ENCODE assay signal across 19 cellular contexts in the genomic region with DNA sequence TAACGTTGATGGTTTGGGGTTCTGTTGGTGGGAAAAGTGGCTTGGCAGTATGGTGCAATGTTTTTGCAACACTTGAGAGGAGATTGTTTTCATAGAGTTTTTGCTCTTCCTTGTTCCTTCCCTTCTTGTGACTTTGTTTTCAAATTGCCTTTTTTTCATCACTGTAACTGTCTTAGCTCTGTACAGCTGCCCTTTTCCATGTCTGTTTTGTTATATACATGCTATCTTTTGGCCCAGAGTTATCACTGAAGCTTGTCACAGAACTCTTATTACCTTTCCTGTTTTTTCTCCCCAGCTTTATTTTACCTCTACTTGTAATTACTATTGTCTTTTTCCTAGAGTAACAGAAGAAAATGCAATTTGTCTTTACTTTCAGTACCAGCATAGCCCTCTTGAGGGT.
DNase-seq lines count a peak whose midpoint lies in the region; FAIRE-seq and TF ChIP-seq lines count a peak whose summit lies in the region.
"Had no signal": no experiment of that assay in that cellular context is flagged by ENCODE, and none has a peak within 500 bp of the region (broad histone marks: within the 10 kb centered on the region; RNA-seq: fewer than 3 reads in every experiment).

No MANE protein-coding gene starts in this region.

- H4K91ac ChIP-seq in H1 (replicated peaks; ENCODE audit: insufficient read length, low read length): no peak overlapping the region

- FAIRE-seq in H1 (lab: Jason Lieb, UNC): peak; percentile 13
- FAIRE-seq: A204.1, GM18507 had no signal

- no peak overlapping the region for H2BK5ac ChIP-seq in H1 (ENCODE audit: low read depth, low read length)

- H3K14ac ChIP-seq in H1 (ENCODE audit: insufficient read length): no peak overlapping the region

- no peak overlapping the region for H2BK12ac ChIP-seq in H1 (ENCODE audit: low read depth, low read length)

- POLR2A ChIA-PET in H1 (lab: Charles Lee; ENCODE audit: partially characterized antibody): no interaction called here

- no peak overlapping the region for H2BK120ac ChIP-seq in H1 (replicated peaks; ENCODE audit: low read depth, low read length)

- no peak overlapping the region for H4K5ac ChIP-seq in H1 (ENCODE audit: insufficient read length, low read depth, low read length)

- no peak for TF ChIP-seq RAD21 in H1 (IDR thresholded peaks at IDR 0.05 in 1 of 2, conservative IDR thresholded peaks at IDR 0.05 in 1 of 2; ENCODE audit: low read depth in 2 of 2, low read length in 2 of 2)

- no peak overlapping the region for H3K9ac ChIP-seq in H1 (replicated peaks in 1 of 4; ENCODE audit: extremely low read depth in 1 of 4, low read depth in 3 of 4, low read length in 3 of 4)
- H3K9ac ChIP-seq: KMS-11 had no signal

- no peak overlapping the region for H3K4me3 ChIP-seq in NB4 (ENCODE audit: low read depth, low read length)
- H3K4me3 ChIP-seq in H1 (ENCODE audit: extremely low read depth in 1 of 4, insufficient read depth in 2 of 4, low read depth in 3 of 4, low read length in 4 of 4): no peak overlapping the region
- no peak overlapping the region for H3K4me3 ChIP-seq in osteoblast (ENCODE audit: insufficient read depth, low read length)
- H3K4me3 ChIP-seq: SJCRH30 had no signal

- 100% methylated on average over 1 of the region's 1 CpG; no CpG with 5 or more reads in 1 of the 2 experiments for WGBS in H1 (ENCODE audit: extremely low coverage in 1 of 2, insufficient coverage in 1 of 2, insufficient read length in 1 of 2, insufficient replicate concordance in 2 of 2, low coverage in 1 of 2, low lambda C conversion rate in 2 of 2, missing lambda C conversion rate in 1 of 2), 2 experiments

- TF ChIP-seq EP300 in H1 (IDR thresholded peaks at IDR 0.05; ENCODE audit: borderline replicate concordance in 1 of 2, low read depth in 2 of 2, low read length in 2 of 2): no peak

- H3K79me2 ChIP-seq in H1 (ENCODE audit: control insufficient read depth in 1 of 2, insufficient read depth in 2 of 2, low read length in 2 of 2) (peaks cover 0 to under 1% of the 10 kb centered on the region in 2 experiments; a peak in 1 of 4 replicates), osteoblast (ENCODE audit: insufficient read depth, low read length) (peaks cover 8% of the 10 kb centered on the region)

- H3K36me3 ChIP-seq in H1 (ENCODE audit: control insufficient read depth in 2 of 4, insufficient read depth in 4 of 4, low read length in 3 of 4) (no peaks in the 10 kb centered on the region), osteoblast (ENCODE audit: insufficient read depth, low read length) (no peaks in the 10 kb centered on the region)
- H3K36me3 ChIP-seq: SJCRH30 had no signal

- H3K9me3 ChIP-seq in H1 (ENCODE audit: insufficient read depth in 2 of 2, low read depth in 1 of 2, low read length in 1 of 2) (no peaks in the 10 kb centered on the region), osteoblast (ENCODE audit: low read depth, low read length) (no peaks in the 10 kb centered on the region)
- H3K9me3 ChIP-seq: SJCRH30 had no signal

- H2AFZ ChIP-seq in H1 (ENCODE audit: low read length): no peak overlapping the region
- H2AFZ ChIP-seq in osteoblast (ENCODE audit: low read length): no peak overlapping the region

- H3K27me3 ChIP-seq in H1 (replicated peaks in 1 of 4; ENCODE audit: control insufficient read depth in 3 of 4, extremely low read depth in 1 of 4, insufficient read depth in 3 of 4, low read length in 3 of 4): no peaks in the 10 kb centered on the region
- H3K27me3 ChIP-seq in osteoblast (ENCODE audit: insufficient read depth, low read length): no peaks in the 10 kb centered on the region
- H3K27me3 ChIP-seq: SJCRH30 had no signal

- H3K4me1 ChIP-seq in H1 (replicated peaks in 1 of 4; ENCODE audit: control insufficient read depth in 3 of 4, insufficient read depth in 4 of 4, low read length in 3 of 4) (no peaks in the 10 kb centered on the region), osteoblast (ENCODE audit: insufficient read depth, low read length) (no peaks in the 10 kb centered on the region)
- H3K4me1 ChIP-seq: SJCRH30 had no signal

- no peak overlapping the region for H3K56ac ChIP-seq in H1 (replicated peaks; ENCODE audit: insufficient read length, low read depth, low read length)

- TF ChIP-seq CTCF in NB4 (IDR thresholded peaks at IDR 0.05; ENCODE audit: low read depth, low read length): no peak
- TF ChIP-seq CTCF in H1 (IDR thresholded peaks at IDR 0.05; ENCODE audit: control extremely low read depth in 1 of 3, insufficient read depth in 1 of 3, low read depth in 1 of 3, low read length in 3 of 3): no peak
- TF ChIP-seq CTCF in osteoblast (IDR thresholded peaks at IDR 0.05; ENCODE audit: extremely low read depth, low read depth, low read length): no peak

- no peak overlapping the region for H3K4ac ChIP-seq in H1 (replicated peaks; ENCODE audit: insufficient read length, low read depth, low read length)

- H2BK20ac ChIP-seq in H1 (ENCODE audit: low read length): no peak overlapping the region

- no peak overlapping the region for H2BK15ac ChIP-seq in H1 (ENCODE audit: low read length)

- H2AK5ac ChIP-seq in H1 (ENCODE audit: low read depth, low read length): no peak overlapping the region

- H3K27ac ChIP-seq in H1 (ENCODE audit: low read depth, low read length) (no peak overlapping the region), osteoblast (ENCODE audit: low read depth, low read length) (no peak overlapping the region)
- H3K27ac ChIP-seq: KMS-11, SJCRH30 had no signal

- H3K23ac ChIP-seq in H1 (ENCODE audit: insufficient read length): no peak overlapping the region

- no peak overlapping the region for H4K8ac ChIP-seq in H1 (ENCODE audit: extremely low read depth, insufficient read depth, low read length)

- TF ChIP-seq POLR2A in NB4 (IDR thresholded peaks at IDR 0.05; ENCODE audit: extremely low read depth, insufficient read length): no peak
- no peak for TF ChIP-seq POLR2A in H1 (IDR thresholded peaks at IDR 0.05; ENCODE audit: control extremely low read depth in 1 of 2, low read depth in 2 of 2, low read length in 2 of 2)

- H3K23me2 ChIP-seq in H1 (ENCODE audit: low read depth, low read length): no peaks in the 10 kb centered on the region

- H3K4me2 ChIP-seq in H1 (ENCODE audit: insufficient read depth in 1 of 2, low read depth in 2 of 2, low read length in 2 of 2) (no peak overlapping the region), osteoblast (ENCODE audit: insufficient read depth, low read length) (no peak overlapping the region)
- H3K4me2 ChIP-seq: KMS-11 had no signal

- peak; percentile 83 for DNase-seq in GF-D8 (lab: John Stamatoyannopoulos, UW)
- peak; percentile 39 for DNase-seq in NB4 (ENCODE audit: low read depth)
- DNase-seq in H1 (ENCODE audit: low read depth in 1 of 2, low spot score in 2 of 2): no peak
- peak; percentile 43 for DNase-seq in osteoblast (ENCODE audit: insufficient read length, low spot score, missing footprints)
- DNase-seq in DMS153 treated with DMSO at 0.1 percent for 48 hours (lab: John Stamatoyannopoulos, UW; ENCODE audit: unreplicated experiment): no peak
- DNase-seq in NCI-H2171 treated with DMSO at 0.1 percent for 48 hours (lab: John Stamatoyannopoulos, UW): no peak
- DNase-seq in GM03348 (ENCODE audit: low spot score): no peak
- DNase-seq: CD4-positive, alpha-beta T cell; DMS153; GOT3; NCI-H1417 treated with DMSO at 0.1 percent for 48 hours; NCI-H1930; NCI-H345; NCI-H524 treated with DMSO at 0.1 percent for 48 hours; SJCRH30; SW 1271 had no signal

- H4K20me1 ChIP-seq in H1 (replicated peaks in 1 of 2; ENCODE audit: control insufficient read depth in 1 of 2, insufficient read depth in 2 of 2, low read length in 2 of 2) (no peaks in the 10 kb centered on the region), osteoblast (ENCODE audit: insufficient read depth, low read length) (no peaks in the 10 kb centered on the region)

- no peak overlapping the region for H3K18ac ChIP-seq in H1 (ENCODE audit: extremely low read depth, low read length)

- CTCF ChIA-PET in H1 (lab: Charles Lee; ENCODE audit: partially characterized antibody): interaction anchor here (1.7 kb wide), 1 partner anchor 52 kb away, joined by 4 read pairs; no protein-coding TSS in a partner anchor

- H3K79me1 ChIP-seq in H1 (ENCODE audit: low read depth, low read length): no peaks in the 10 kb centered on the region; the same call in 1 of the 2 replicates

TF ChIP-seq in H1, 55 proteins besides CTCF, POLR2A, EP300 and RAD21 (continues in another document):
- no peak for TF ChIP-seq CHD1 (IDR thresholded peaks at IDR 0.05; ENCODE audit: low read depth, low read length)
- TF ChIP-seq NANOG (IDR thresholded peaks at IDR 0.05; ENCODE audit: insufficient read depth, low read depth, low read length, poor library complexity, severe bottlenecking): no peak
- TF ChIP-seq RFX5 (IDR thresholded peaks at IDR 0.05; ENCODE audit: borderline replicate concordance, low read depth, low read length): no peak
- TF ChIP-seq EZH2 (IDR thresholded peaks at IDR 0.05; ENCODE audit: low read depth, low read length, severe bottlenecking): no peak
- TF ChIP-seq GTF2F1 (IDR thresholded peaks at IDR 0.05; ENCODE audit: borderline replicate concordance, low read depth, low read length): no peak
- TF ChIP-seq JUN (IDR thresholded peaks at IDR 0.05; ENCODE audit: low read depth, low read length): no peak
- no peak for TF ChIP-seq SUZ12 (IDR thresholded peaks at IDR 0.05; ENCODE audit: low read length)
- TF ChIP-seq TCF12 (IDR thresholded peaks at IDR 0.05; ENCODE audit: low read depth, low read length): no peak
- TF ChIP-seq SRF (IDR thresholded peaks at IDR 0.05; ENCODE audit: low read depth, low read length): no peak
- TF ChIP-seq PHF8 (conservative IDR thresholded peaks at IDR 0.05; ENCODE audit: low read depth, low read length): no peak
- TF ChIP-seq KDM1A (IDR thresholded peaks at IDR 0.05; ENCODE audit: borderline replicate concordance, low read length): no peak
- no peak for TF ChIP-seq CEBPB (IDR thresholded peaks at IDR 0.05; ENCODE audit: low read depth, low read length)
- no peak for TF ChIP-seq CTBP2 (IDR thresholded peaks at IDR 0.05; ENCODE audit: borderline replicate concordance, insufficient read depth, insufficient read length, low read length)
- TF ChIP-seq FOSL1 (IDR thresholded peaks at IDR 0.05; ENCODE audit: insufficient read depth, low read depth, low read length): no peak
- no peak for TF ChIP-seq TAF7 (optimal IDR thresholded peaks at IDR 0.05; ENCODE audit: borderline replicate concordance, low read depth, low read length)
- TF ChIP-seq SIRT6 (IDR thresholded peaks at IDR 0.05; ENCODE audit: low read length): no peak

Comparison
In these comparisons a context has a peak if more than half of its experiments do, and no peak if none do; other contexts are left out.
1. DNase-seq: peak in GF-D8 (single experiment), NB4 (single experiment) and osteoblast (single experiment); none in H1 (0 of 2), DMS153 treated with DMSO at 0.1 percent for 48 hours (single experiment), NCI-H2171 treated with DMSO at 0.1 percent for 48 hours (single experiment) and GM03348 (single experiment).